ENCODE assay signal across 16 cellular contexts in genomic region chr7:27899601-27900000, GRCh38.
A peak's percentile ranks its signal among the peaks of the same experiment; 100 is the strongest.
DNase-seq lines count a peak whose midpoint lies in the region; ATAC-seq and FAIRE-seq lines count a peak whose summit lies in the region.
"Had no signal": no experiment of that assay in that cellular context is flagged by ENCODE, and none has a peak within 500 bp of the region (broad histone marks: within the 10 kb centered on the region; RNA-seq: fewer than 3 reads in every experiment).

No MANE protein-coding gene starts in this region.

- H3K9me3 Mint-ChIP-seq in activated CD4-positive, alpha-beta T cell treated with anti-CD3 and anti-CD28 coated beads, Interleukin-2, amount 10 ng/mL, durations not matched to agents 24 days and 14 days: no peaks in the 10 kb centered on the region

- no peaks in the 10 kb centered on the region for H3K36me3 ChIP-seq in adipocyte (ENCODE audit: control insufficient read depth, insufficient read depth, low read length, severe bottlenecking)
- no peaks in the 10 kb centered on the region for H3K36me3 ChIP-seq in small intestine (ENCODE audit: control insufficient read depth in 2 of 2, insufficient read depth in 2 of 2, low read length in 2 of 2)
- H3K36me3 ChIP-seq: upper lobe of left lung, WERI-Rb-1 had no signal

- H3K4me1 Mint-ChIP-seq in activated CD4-positive, alpha-beta T cell treated with anti-CD3 and anti-CD28 coated beads, Interleukin-2, amount 10 ng/mL, durations not matched to agents 24 days and 14 days: peaks cover 28% of the 10 kb centered on the region
- H3K4me1 Mint-ChIP-seq in T-helper 17 cell: peaks cover 26% of the 10 kb centered on the region

- peaks cover 7% of the 10 kb centered on the region for H3K27me3 Mint-ChIP-seq in activated CD4-positive, alpha-beta T cell treated with anti-CD3 and anti-CD28 coated beads, Interleukin-2, amount 10 ng/mL, durations not matched to agents 24 days and 14 days
- no peaks in the 10 kb centered on the region for H3K27me3 Mint-ChIP-seq in T-helper 17 cell

- ATAC-seq in T-helper 17 cell (no peak), GM18511 (IDR thresholded peaks at IDR 0.05; ENCODE audit: unreplicated experiment) (no peak), left colon (no peak)
- ATAC-seq: A549 had no signal

- H3K27me3 ChIP-seq in adipocyte (replicated peaks; ENCODE audit: control insufficient read depth, insufficient read depth, low read length): no peaks in the 10 kb centered on the region
- no peaks in the 10 kb centered on the region for H3K27me3 ChIP-seq in small intestine (ENCODE audit: control insufficient read depth in 2 of 2, insufficient read depth in 2 of 2, low read length in 2 of 2)
- H3K27me3 ChIP-seq: upper lobe of left lung had no signal

- no peak for FAIRE-seq in small intestine (lab: Jason Lieb, UNC)
- FAIRE-seq: A549 had no signal

- peak overlapping the region; percentile 54 for H3K27ac Mint-ChIP-seq in activated CD4-positive, alpha-beta T cell treated with anti-CD3 and anti-CD28 coated beads, Interleukin-2, amount 10 ng/mL, durations not matched to agents 24 days and 14 days
- H3K27ac Mint-ChIP-seq in T-helper 17 cell: no peak overlapping the region

- H3K9me3 ChIP-seq in T-helper 17 cell (ENCODE audit: control insufficient read depth, low read length, poor library complexity, severe bottlenecking) (no peaks in the 10 kb centered on the region), adipocyte (ENCODE audit: control insufficient read depth, low read length) (no peaks in the 10 kb centered on the region), small intestine (ENCODE audit: control insufficient read depth, low read depth) (no peaks in the 10 kb centered on the region)
- H3K9me3 ChIP-seq: A549, upper lobe of left lung had no signal

- peaks cover 27% of the 10 kb centered on the region for H3K4me1 ChIP-seq in adipocyte (ENCODE audit: control insufficient read depth, insufficient read depth, low read length)
- peaks cover 6 to 8% of the 10 kb centered on the region in 2 donors for H3K4me1 ChIP-seq in small intestine (ENCODE audit: control insufficient read depth in 2 of 2, insufficient read depth in 1 of 2, low read depth in 1 of 2, low read length in 1 of 2)
- H3K4me1 ChIP-seq: A549 had no signal

- no peak overlapping the region for H3K27ac ChIP-seq in small intestine (ENCODE audit: low read depth in 1 of 2, low read length in 1 of 2)
- H3K27ac ChIP-seq: A549, SK-N-MC, WERI-Rb-1 had no signal

- H3K4me3 ChIP-seq in adipocyte (ENCODE audit: low read length) (no peak overlapping the region), small intestine (ENCODE audit: low read depth in 1 of 2, low read length in 2 of 2) (no peak overlapping the region)
- H3K4me3 ChIP-seq: A549, SK-N-MC, upper lobe of left lung had no signal

- H3K4me3 Mint-ChIP-seq in activated CD4-positive, alpha-beta T cell treated with anti-CD3 and anti-CD28 coated beads, Interleukin-2, amount 10 ng/mL, durations not matched to agents 24 days and 14 days: peak overlapping the region; percentile 20
- H3K4me3 Mint-ChIP-seq in T-helper 17 cell: peak overlapping the region; percentile 41

- peak; percentile 65 for DNase-seq in activated CD4-positive, alpha-beta T cell treated with anti-CD3 and anti-CD28 coated beads, Interleukin-2, amount 10 ng/mL, durations not matched to agents 24 days and 14 days
- no peak for DNase-seq in activated CD4-positive, alpha-beta T cell treated with anti-CD3 and anti-CD28 coated beads for 4 hours
- no peak for DNase-seq in T-helper 17 cell
- DNase-seq in adipocyte (ENCODE audit: low read depth): no peak
- peak in 2 of 3 donors; percentile 26 to 35 for DNase-seq in stimulated activated CD4-positive, alpha-beta T cell treated with anti-CD3 and anti-CD28 coated beads, TNF-alpha, amount 100 ng/mL, for 48 hours (ENCODE audit: low read depth in 3 of 3)
- no peak for DNase-seq in small intestine
- DNase-seq in left colon: no peak
- DNase-seq: aorta, dermis blood vessel endothelial cell, MM.1S, nucleus accumbens, upper lobe of left lung, WERI-Rb-1 had no signal

- H3K9ac ChIP-seq in adipocyte (ENCODE audit: low read length): peak overlapping the region; percentile 21

- WGBS in small intestine, 3 donors: 90 to 94% (median 91%) methylated on average over 2 of the region's 2 CpGs

- intact Hi-C loops in activated CD4-positive, alpha-beta T cell treated with anti-CD3 and anti-CD28 coated beads, Interleukin-2, amount 10 ng/mL, durations not matched to agents 24 days and 14 days (cut with micrococcal nuclease): loop anchor here (5.0 to 10.0 kb wide), 2 partner anchors 115 to 138 kb away; no protein-coding TSS in a partner anchor
- intact Hi-C loops in left colon (cut with DNase I, micrococcal nuclease): no loop called here

- no peaks in the 10 kb centered on the region for H3K36me3 Mint-ChIP-seq in activated CD4-positive, alpha-beta T cell treated with anti-CD3 and anti-CD28 coated beads, Interleukin-2, amount 10 ng/mL, durations not matched to agents 24 days and 14 days (ENCODE audit: low read depth)
- H3K36me3 Mint-ChIP-seq in T-helper 17 cell (ENCODE audit: low read depth): no peaks in the 10 kb centered on the region

Comparison
In these comparisons a context has a peak if more than half of its experiments do, and no peak if none do; other contexts are left out.
1. DNase-seq: peak in activated CD4-positive, alpha-beta T cell treated with anti-CD3 and anti-CD28 coated beads, Interleukin-2, amount 10 ng/mL, durations not matched to agents 24 days and 14 days (single experiment) and stimulated activated CD4-positive, alpha-beta T cell treated with anti-CD3 and anti-CD28 coated beads, TNF-alpha, amount 100 ng/mL, for 48 hours (2 of 3); none in activated CD4-positive, alpha-beta T cell treated with anti-CD3 and anti-CD28 coated beads for 4 hours (0 of 2), T-helper 17 cell (0 of 3), adipocyte (single experiment), small intestine (single experiment) and left colon (0 of 2).